26 cellular contexts compared by ENCODE assay signal in genomic region chr3:178761024-178761423, GRCh38.
"Had no signal": no experiment of that assay in that cellular context is flagged by ENCODE, and none has a peak within 500 bp of the region (broad histone marks: within the 10 kb centered on the region; RNA-seq: fewer than 3 reads in every experiment).

No MANE protein-coding gene starts in this region.

- H3K27ac Mint-ChIP-seq: immature natural killer cell; mesothelial cell of epicardium; naive thymus-derived CD8-positive, alpha-beta T cell had no signal

- H3K9me3 Mint-ChIP-seq: mesothelial cell of epicardium; naive thymus-derived CD8-positive, alpha-beta T cell had no signal

- H3K27me3 Mint-ChIP-seq: naive B cell had no signal

- H3K36me3 Mint-ChIP-seq: immature natural killer cell; mesothelial cell of epicardium; naive B cell; naive thymus-derived CD8-positive, alpha-beta T cell had no signal

- ATAC-seq: esophagus mucosa; gastroesophageal sphincter; heart left ventricle; left colon; left lobe of liver; lower lobe of right lung; mucosa of descending colon; naive thymus-derived CD8-positive, alpha-beta T cell had no signal

- H3K4me3 Mint-ChIP-seq: immature natural killer cell; mesothelial cell of epicardium; naive B cell; naive thymus-derived CD8-positive, alpha-beta T cell had no signal

- H3K4me1 Mint-ChIP-seq: immature natural killer cell; mesothelial cell of epicardium; naive B cell; naive thymus-derived CD8-positive, alpha-beta T cell had no signal

- DNase-seq: colonic mucosa; cortex of kidney; dermis blood vessel endothelial cell; dorsolateral prefrontal cortex; effector CD4-positive, alpha-beta T cell; effector memory CD4-positive, alpha-beta T cell; erythroblast; esophagus squamous epithelium; foreskin fibroblast; heart left ventricle; hypothalamus; immature natural killer cell; islet precursor cell; kidney; kidney glomerular epithelial cell; left colon; left ventricle myocardium inferior; lower lobe of right lung; mesenchymal stem cell; mucosa of descending colon; naive B cell; naive thymus-derived CD8-positive, alpha-beta T cell had no signal
